ENCODE assay signal across 1 cellular context in the genomic region with DNA sequence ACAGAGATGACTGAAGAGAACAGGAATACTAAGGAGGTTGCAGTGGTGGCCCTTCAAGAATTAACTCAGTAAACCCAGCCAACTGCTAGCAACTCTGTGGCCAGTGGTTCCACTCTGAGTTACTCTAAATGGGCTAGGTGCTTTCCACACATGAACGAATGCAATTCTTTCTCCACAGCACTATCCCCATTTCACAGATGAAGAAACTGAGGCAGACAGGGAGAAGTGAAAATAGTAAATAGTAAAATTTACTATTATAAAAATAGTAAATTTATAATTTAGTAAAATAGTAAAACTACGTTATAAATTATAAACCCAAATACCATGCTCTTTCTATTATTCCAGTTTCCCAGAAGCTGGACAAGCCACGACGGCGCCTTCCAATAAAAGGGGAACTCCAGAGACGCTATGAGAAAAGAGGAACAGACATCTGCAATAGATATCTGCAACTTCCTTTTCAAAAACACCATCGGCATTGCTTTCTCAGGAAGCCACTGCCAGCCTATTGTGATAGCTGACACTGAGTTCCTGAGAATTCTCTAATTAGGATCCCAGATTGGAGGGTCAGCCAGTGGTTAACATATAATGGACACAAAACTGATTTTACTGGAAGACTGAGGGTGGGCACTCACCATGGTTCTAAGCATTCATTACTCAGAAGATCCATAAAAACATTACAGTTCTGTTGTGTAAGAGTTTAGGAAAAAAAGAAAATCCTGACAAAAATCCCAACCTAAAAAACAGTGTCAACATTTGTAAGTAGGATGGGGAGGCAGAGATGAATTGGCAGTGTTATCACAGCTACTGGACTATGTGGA.
TF ChIP-seq lines count a peak whose summit lies in the region.

No MANE protein-coding gene starts in this region.

TF ChIP-seq in K562, 482 proteins besides CTCF, POLR2A, EP300 and RAD21:
- TF ChIP-seq ZBTB33 (CRISPR knock-in tag; IDR thresholded peaks at IDR 0.05) (no peak), ZSCAN32 (CRISPR knock-in tag; IDR thresholded peaks at IDR 0.05) (no peak), JUND (IDR thresholded peaks at IDR 0.05; ENCODE audit: borderline replicate concordance, low read depth, low read length) (no peak), JUND (tag; IDR thresholded peaks at IDR 0.05; ENCODE audit: borderline replicate concordance, low read depth, low read length) (no peak), ETS2 (tag; IDR thresholded peaks at IDR 0.05; ENCODE audit: borderline replicate concordance, poor library complexity, severe bottlenecking) (no peak), SPI1 (IDR thresholded peaks at IDR 0.05; ENCODE audit: borderline replicate concordance, low read depth, low read length) (peak; percentile 98), DPF2 (IDR thresholded peaks at IDR 0.05) (no peak), IRF9 (tag; IDR thresholded peaks at IDR 0.05) (no peak), KDM1A (IDR thresholded peaks at IDR 0.05) (no peak; a peak in 1 of 4 replicates), BCOR (IDR thresholded peaks at IDR 0.05) (peak; percentile 62; the same call in 1 of the 2 replicates), FOSL1 (tag; conservative IDR thresholded peaks at IDR 0.05) (no peak), ELF2 (CRISPR knock-in tag; IDR thresholded peaks at IDR 0.05) (no peak), HDAC2 (IDR thresholded peaks at IDR 0.05) (no peak), MYNN (IDR thresholded peaks at IDR 0.05) (no peak), MYNN (CRISPR knock-in tag; IDR thresholded peaks at IDR 0.05) (no peak), SMAD1 (IDR thresholded peaks at IDR 0.05; ENCODE audit: low read depth, low read length, partially characterized antibody) (no peak), RBM25 (IDR thresholded peaks at IDR 0.05; ENCODE audit: low read depth, low read length, severe bottlenecking) (peak; percentile 90), GABPB2 (CRISPR knock-in tag; conservative IDR thresholded peaks at IDR 0.05) (no peak), HSF4 (CRISPR knock-in tag; IDR thresholded peaks at IDR 0.05; ENCODE audit: borderline replicate concordance) (no peak), RCOR1 (IDR thresholded peaks at IDR 0.05; ENCODE audit: borderline replicate concordance in 1 of 2, low read depth in 2 of 2, low read length in 2 of 2) (peak in 1 of 2 experiments; percentile 52; a peak in 2 of 4 replicates), EHMT2 (IDR thresholded peaks at IDR 0.05) (no peak), HIVEP1 (CRISPR knock-in tag; IDR thresholded peaks at IDR 0.05) (no peak), ARID3A (IDR thresholded peaks at IDR 0.05; ENCODE audit: borderline replicate concordance, low read depth, low read length) (no peak), ADNP (tag; IDR thresholded peaks at IDR 0.05) (peak; percentile 82; the same call in 1 of the 2 replicates), PKNOX1 (IDR thresholded peaks at IDR 0.05) (no peak), RERE (CRISPR knock-in tag; IDR thresholded peaks at IDR 0.05; ENCODE audit: borderline replicate concordance) (no peak), ZNF143 (CRISPR knock-in tag; IDR thresholded peaks at IDR 0.05) (no peak)
- TF ChIP-seq, protein P1, sequence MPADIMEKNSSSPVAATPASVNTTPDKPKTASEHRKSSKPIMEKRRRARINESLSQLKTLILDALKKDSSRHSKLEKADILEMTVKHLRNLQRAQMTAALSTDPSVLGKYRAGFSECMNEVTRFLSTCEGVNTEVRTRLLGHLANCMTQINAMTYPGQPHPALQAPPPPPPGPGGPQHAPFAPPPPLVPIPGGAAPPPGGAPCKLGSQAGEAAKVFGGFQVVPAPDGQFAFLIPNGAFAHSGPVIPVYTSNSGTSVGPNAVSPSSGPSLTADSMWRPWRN (IDR thresholded peaks at IDR 0.05; ENCODE audit: low read depth) = no peak
- TF ChIP-seq, protein P2, sequence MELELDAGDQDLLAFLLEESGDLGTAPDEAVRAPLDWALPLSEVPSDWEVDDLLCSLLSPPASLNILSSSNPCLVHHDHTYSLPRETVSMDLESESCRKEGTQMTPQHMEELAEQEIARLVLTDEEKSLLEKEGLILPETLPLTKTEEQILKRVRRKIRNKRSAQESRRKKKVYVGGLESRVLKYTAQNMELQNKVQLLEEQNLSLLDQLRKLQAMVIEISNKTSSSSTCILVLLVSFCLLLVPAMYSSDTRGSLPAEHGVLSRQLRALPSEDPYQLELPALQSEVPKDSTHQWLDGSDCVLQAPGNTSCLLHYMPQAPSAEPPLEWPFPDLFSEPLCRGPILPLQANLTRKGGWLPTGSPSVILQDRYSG (tag; conservative IDR thresholded peaks at IDR 0.05; ENCODE audit: low read depth) = no peak
TF ChIP-seq in K562: peak in this region for 5.
